10 cellular contexts compared by ENCODE assay signal in genomic region chr19:49120325-49120683, GRCh38. TPM values are rescaled to one million over a fixed set of nuclear protein-coding genes. Genes with fewer than 3 reads are reported as not detected.
DNase-seq lines count a peak whose midpoint lies in the region; ATAC-seq and TF ChIP-seq lines count a peak whose summit lies in the region.
"Had no signal": no experiment of that assay in that cellular context is flagged by ENCODE, and none has a peak within 500 bp of the region (broad histone marks: within the 10 kb centered on the region; RNA-seq: fewer than 3 reads in every experiment).

No MANE protein-coding gene starts in this region.

- H3K9me3 ChIP-seq in A673 (ENCODE audit: low read depth, low read length, poor library complexity, severe bottlenecking) (no peaks in the 10 kb centered on the region), HUES6 (ENCODE audit: control insufficient read depth, insufficient read depth, low read depth, low read length) (no peaks in the 10 kb centered on the region)

- intact Hi-C loops in A673 (cut with micrococcal nuclease; ENCODE audit: unreplicated experiment) = no loop called here

- no TSS peak for BruUV-seq in A673 (replicated peaks; lab: Mats Ljungman, UMichigan)

- no peak overlapping the region for H3K27ac Mint-ChIP-seq in activated naive CD8-positive, alpha-beta T cell treated with anti-CD3 and anti-CD28 coated beads, Interleukin-2, amount 10 ng/mL, durations not matched to agents 7 days and 5 days
- peak overlapping the region in 1 of 6 donors; percentile 0 for H3K27ac Mint-ChIP-seq in naive B cell

- ATAC-seq in activated naive CD8-positive, alpha-beta T cell treated with anti-CD3 and anti-CD28 coated beads, Interleukin-2, amount 10 ng/mL, durations not matched to agents 7 days and 5 days (ENCODE audit: low read depth) = no peak
- ATAC-seq in naive B cell (ENCODE audit: low read depth in 2 of 2) (no peak), HG03196 (IDR thresholded peaks at IDR 0.05; ENCODE audit: unreplicated experiment) (no peak)

- H3K4me1 Mint-ChIP-seq in activated naive CD8-positive, alpha-beta T cell treated with anti-CD3 and anti-CD28 coated beads, Interleukin-2, amount 10 ng/mL, durations not matched to agents 7 days and 5 days = peaks cover 14% of the 10 kb centered on the region
- H3K4me1 Mint-ChIP-seq in naive B cell = peaks cover 32 to 33% (median 33%) of the 10 kb centered on the region in 3 donors

- in situ Hi-C loops in KBM-7 (cut with MboI; ENCODE audit: low pct_unique_long_range_greater_than_20kb, low sequenced_read_pairs) = no loop called here

- peak overlapping the region; percentile 79 for H3K4me3 ChIP-seq in A673 (ENCODE audit: low read depth, low read length, poor library complexity, severe bottlenecking)
- H3K4me3 ChIP-seq in HUES6 (ENCODE audit: low read depth, low read length) = peak overlapping the region; percentile 64

- peak overlapping the region; percentile 54 for H3K4me3 Mint-ChIP-seq in activated naive CD8-positive, alpha-beta T cell treated with anti-CD3 and anti-CD28 coated beads, Interleukin-2, amount 10 ng/mL, durations not matched to agents 7 days and 5 days
- peak overlapping the region; percentile 73 to 91 (median 81) for H3K4me3 Mint-ChIP-seq in naive B cell

- TF ChIP-seq CTCF in A673 (conservative IDR thresholded peaks at IDR 0.05; ENCODE audit: low read depth, low read length) = no peak

- DNase-seq in A673 (ENCODE audit: low spot score) (no peak), naive B cell (no peak), KBM-7 (no peak), kidney glomerular epithelial cell (lab: John Stamatoyannopoulos, UW) (no peak), C1 segment of cervical spinal cord (lab: John Stamatoyannopoulos, UW) (no peak)
- DNase-seq in activated naive CD8-positive, alpha-beta T cell treated with anti-CD3 and anti-CD28 coated beads, Interleukin-2, amount 10 ng/mL, durations not matched to agents 7 days and 5 days = no peak
- DNase-seq: SIG-M5 had no signal

- H3K4me1 ChIP-seq in A673 (ENCODE audit: insufficient read depth, low read length, poor library complexity, severe bottlenecking) = peaks cover 11% of the 10 kb centered on the region
- H3K4me1 ChIP-seq in HUES6 (ENCODE audit: control insufficient read depth, insufficient read depth, low read length) = peaks cover 17% of the 10 kb centered on the region; the same call in 1 of the 2 replicates

- peaks cover 4% of the 10 kb centered on the region for H3K36me3 Mint-ChIP-seq in activated naive CD8-positive, alpha-beta T cell treated with anti-CD3 and anti-CD28 coated beads, Interleukin-2, amount 10 ng/mL, durations not matched to agents 7 days and 5 days
- H3K36me3 Mint-ChIP-seq in naive B cell = no peaks in the 10 kb centered on the region

- H3K36me3 ChIP-seq in A673 (ENCODE audit: insufficient read depth, low read length, poor library complexity, severe bottlenecking) = no peaks in the 10 kb centered on the region
- no peaks in the 10 kb centered on the region for H3K36me3 ChIP-seq in HUES6 (ENCODE audit: control insufficient read depth, insufficient read depth, low read length)

- H3K27me3 ChIP-seq in A673 (replicated peaks; ENCODE audit: insufficient read depth, low read depth, low read length, poor library complexity) (no peaks in the 10 kb centered on the region), HUES6 (ENCODE audit: control insufficient read depth, insufficient read depth, low read length) (peaks cover 29% of the 10 kb centered on the region)

- H3K27ac ChIP-seq in A673 (ENCODE audit: low read depth, low read length, poor library complexity, severe bottlenecking) = peak overlapping the region; percentile 97
- H3K27ac ChIP-seq in HUES6 (ENCODE audit: low read depth, low read length) = no peak overlapping the region
- H3K27ac ChIP-seq: epithelial cell of prostate had no signal

- H3K9ac ChIP-seq in HUES6 (ENCODE audit: low read length) = no peak overlapping the region

- CTCF ChIA-PET in A673 (lab: Charles Lee) = interaction anchor here (1.5 kb wide), 1 partner anchor 26 kb away, joined by 4 read pairs; no protein-coding TSS in a partner anchor

- peaks cover 22% of the 10 kb centered on the region for H3K27me3 Mint-ChIP-seq in activated naive CD8-positive, alpha-beta T cell treated with anti-CD3 and anti-CD28 coated beads, Interleukin-2, amount 10 ng/mL, durations not matched to agents 7 days and 5 days
- peaks cover 8 to 10% (median 8%) of the 10 kb centered on the region in 3 donors for H3K27me3 Mint-ChIP-seq in naive B cell

- POLR2A ChIA-PET in A673 (lab: Charles Lee; ENCODE audit: low non-redundant PET) = no interaction called here
- POLR2A ChIA-PET in activated naive CD8-positive, alpha-beta T cell treated with anti-CD3 and anti-CD28 coated beads, Interleukin-2, amount 10 ng/mL, durations not matched to agents 7 days and 5 days (lab: Charles Lee) = no interaction called here

- no peaks in the 10 kb centered on the region for H3K9me3 Mint-ChIP-seq in activated naive CD8-positive, alpha-beta T cell treated with anti-CD3 and anti-CD28 coated beads, Interleukin-2, amount 10 ng/mL, durations not matched to agents 7 days and 5 days
- no peaks in the 10 kb centered on the region for H3K9me3 Mint-ChIP-seq in naive B cell

RNA-seq across cellular contexts. Expression of gene PPFIA3, which starts 1.0 kb away (rescaled TPM):
- 33.1 and 33.6 TPM in 2 replicates for total RNA-seq in A673 (2021)
- total RNA-seq in activated naive CD8-positive, alpha-beta T cell treated with anti-CD3 and anti-CD28 coated beads, Interleukin-2, amount 10 ng/mL, durations not matched to agents 7 days and 5 days = 1 to 10 TPM; 3.6 to 4.6 TPM
- under 1 TPM in 2 of 6 donors, not detected in 4; 0.23 to 0.26 TPM for polyA plus RNA-seq in naive B cell (ENCODE audit: low read depth in 6 of 6)

RNA-seq across cellular contexts. Expression of gene C19orf73, which starts 1.4 kb away (rescaled TPM):
- 1.7 and 2.6 TPM in 2 replicates for total RNA-seq in A673 (2021)
- 1 to 10 TPM; 1.3 to 1.7 TPM for total RNA-seq in activated naive CD8-positive, alpha-beta T cell treated with anti-CD3 and anti-CD28 coated beads, Interleukin-2, amount 10 ng/mL, durations not matched to agents 7 days and 5 days
- 1 to 10 TPM; 2.8 to 6.3 (median 5.8) TPM for polyA plus RNA-seq in naive B cell (ENCODE audit: low read depth in 6 of 6)

RNA-seq across cellular contexts. Expression of gene LIN7B, which starts 6.1 kb away (rescaled TPM):
- 19.9 and 24.3 TPM in 2 replicates for total RNA-seq in A673 (2021)
- 10 to 100 TPM in 1 of 2 experiments, 1 to 10 TPM in 1; 8.9 to 10.1 TPM for total RNA-seq in activated naive CD8-positive, alpha-beta T cell treated with anti-CD3 and anti-CD28 coated beads, Interleukin-2, amount 10 ng/mL, durations not matched to agents 7 days and 5 days
- 1 to 10 TPM in 5 of 6 donors, not detected in 1; 2.8 to 5.0 (median 3.5) TPM for polyA plus RNA-seq in naive B cell (ENCODE audit: low read depth in 6 of 6)

RNA-seq across cellular contexts. Expression of gene HRC, which starts 34.9 kb away (rescaled TPM):
- total RNA-seq in A673 (2021) = not detected in 2 replicates
- total RNA-seq in activated naive CD8-positive, alpha-beta T cell treated with anti-CD3 and anti-CD28 coated beads, Interleukin-2, amount 10 ng/mL, durations not matched to agents 7 days and 5 days = not detected
- not detected for polyA plus RNA-seq in naive B cell (ENCODE audit: low read depth in 6 of 6)

RNA-seq across cellular contexts. Expression of gene SNRNP70, which starts 35.1 kb away (rescaled TPM):
- total RNA-seq in A673 (2021) = 291 and 295 TPM in 2 replicates
- total RNA-seq in activated naive CD8-positive, alpha-beta T cell treated with anti-CD3 and anti-CD28 coated beads, Interleukin-2, amount 10 ng/mL, durations not matched to agents 7 days and 5 days = 100 to 1,000 TPM; 321 to 328 TPM
- 10 to 100 TPM; 29.8 to 63.5 (median 41.6) TPM for polyA plus RNA-seq in naive B cell (ENCODE audit: low read depth in 6 of 6)
